39 cellular contexts compared by ENCODE assay signal in genomic region chr11:58428021-58428420, GRCh38. TPM values are rescaled to one million over a fixed set of nuclear protein-coding genes. Genes with fewer than 3 reads are reported as not detected.
"Had no signal": no experiment of that assay in that cellular context is flagged by ENCODE, and none has a peak within 500 bp of the region (broad histone marks: within the 10 kb centered on the region; RNA-seq: fewer than 3 reads in every experiment).

TSS of gene OR5B2 (minus strand) at chr11:58428121. CDS start at chr11:58423261, 4,860 bp downstream.

- DNase-seq: Karpas-422, Kasumi-1, MG63, MM.1S, MV-4-11, NCI-H1048, NCI-H1092, NCI-H1092 treated with DMSO at 0.1 percent for 48 hours, NCI-H1105, NCI-H1105 treated with DMSO at 0.1 percent for 48 hours, NCI-H1417, NCI-H1417 treated with DMSO at 0.1 percent for 48 hours, NCI-H1436, NCI-H1436 treated with DMSO at 0.1 percent for 48 hours, NCI-H146, NCI-H1694, NCI-H1694 treated with DMSO at 0.1 percent for 48 hours, NCI-H187, NCI-H187 treated with DMSO at 0.1 percent for 48 hours, NCI-H1930, NCI-H2029, NCI-H2029 treated with DMSO at 0.1 percent for 48 hours, NCI-H2081, NCI-H2081 treated with DMSO at 0.1 percent for 48 hours, NCI-H2107, NCI-H2171, NCI-H2171 treated with DMSO at 0.1 percent for 48 hours, NCI-H2227 treated with DMSO at 0.1 percent for 48 hours, NCI-H226, NCI-H345, NCI-H446, NCI-H446 treated with DMSO at 0.1 percent for 48 hours, NCI-H510A, NCI-H510A treated with DMSO at 0.1 percent for 48 hours, NCI-H524 had no signal

- H3K27me3 ChIP-seq: MG63 had no signal

- H3K36me3 ChIP-seq: MG63 had no signal

- H3K4me3 ChIP-seq: MG63 had no signal

- H3K9me3 ChIP-seq: MG63 had no signal

RNA-seq across cellular contexts. Expression of gene OR5B2, which starts in this region (rescaled TPM):
- total RNA-seq: LHCN-M2, M059J, MCF 10A, NCI-H460 had no signal
